Comparison of ENCODE assay signal across 1 cellular context in the genomic region with DNA sequence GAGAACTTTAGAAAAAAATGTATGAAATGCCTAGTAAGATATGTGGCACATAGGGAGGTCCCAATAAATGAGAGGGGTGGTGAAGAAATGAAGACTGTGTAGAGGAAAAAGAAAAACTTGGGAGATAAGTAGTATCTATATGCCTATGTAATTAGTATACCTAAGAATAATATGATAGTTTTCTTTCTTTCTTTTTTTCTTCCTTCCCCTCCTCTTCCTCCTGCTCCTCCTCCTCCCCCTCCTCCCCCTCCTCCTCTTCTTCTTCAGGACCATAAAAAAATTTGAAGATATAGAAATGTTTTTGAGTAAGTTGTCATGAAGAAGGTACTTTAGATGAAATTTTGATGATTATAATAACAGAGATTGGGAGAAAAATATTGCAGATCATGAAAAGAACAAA.
TF ChIP-seq lines count a peak whose summit lies in the region.

No MANE protein-coding gene starts in this region.

TF ChIP-seq in K562, 482 proteins besides CTCF, POLR2A, EP300 and RAD21 (continued from another document):
- TF ChIP-seq, protein P1, sequence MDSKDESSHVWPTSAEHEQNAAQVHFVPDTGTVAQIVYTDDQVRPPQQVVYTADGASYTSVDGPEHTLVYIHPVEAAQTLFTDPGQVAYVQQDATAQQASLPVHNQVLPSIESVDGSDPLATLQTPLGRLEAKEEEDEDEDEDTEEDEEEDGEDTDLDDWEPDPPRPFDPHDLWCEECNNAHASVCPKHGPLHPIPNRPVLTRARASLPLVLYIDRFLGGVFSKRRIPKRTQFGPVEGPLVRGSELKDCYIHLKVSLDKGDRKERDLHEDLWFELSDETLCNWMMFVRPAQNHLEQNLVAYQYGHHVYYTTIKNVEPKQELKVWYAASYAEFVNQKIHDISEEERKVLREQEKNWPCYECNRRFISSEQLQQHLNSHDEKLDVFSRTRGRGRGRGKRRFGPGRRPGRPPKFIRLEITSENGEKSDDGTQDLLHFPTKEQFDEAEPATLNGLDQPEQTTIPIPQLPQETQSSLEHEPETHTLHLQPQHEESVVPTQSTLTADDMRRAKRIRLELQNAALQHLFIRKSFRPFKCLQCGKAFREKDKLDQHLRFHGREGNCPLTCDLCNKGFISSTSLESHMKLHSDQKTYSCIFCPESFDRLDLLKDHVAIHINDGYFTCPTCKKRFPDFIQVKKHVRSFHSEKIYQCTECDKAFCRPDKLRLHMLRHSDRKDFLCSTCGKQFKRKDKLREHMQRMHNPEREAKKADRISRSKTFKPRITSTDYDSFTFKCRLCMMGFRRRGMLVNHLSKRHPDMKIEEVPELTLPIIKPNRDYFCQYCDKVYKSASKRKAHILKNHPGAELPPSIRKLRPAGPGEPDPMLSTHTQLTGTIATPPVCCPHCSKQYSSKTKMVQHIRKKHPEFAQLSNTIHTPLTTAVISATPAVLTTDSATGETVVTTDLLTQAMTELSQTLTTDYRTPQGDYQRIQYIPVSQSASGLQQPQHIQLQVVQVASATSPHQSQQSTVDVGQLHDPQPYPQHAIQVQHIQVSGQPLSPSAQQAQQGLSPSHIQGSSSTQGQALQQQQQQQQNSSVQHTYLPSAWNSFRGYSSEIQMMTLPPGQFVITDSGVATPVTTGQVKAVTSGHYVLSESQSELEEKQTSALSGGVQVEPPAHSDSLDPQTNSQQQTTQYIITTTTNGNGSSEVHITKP (IDR thresholded peaks at IDR 0.05; ENCODE audit: partially characterized antibody), result peak; percentile 15
- no peak for TF ChIP-seq TGIF2 (CRISPR knock-in tag; IDR thresholded peaks at IDR 0.05)
- TF ChIP-seq FOXP4 (CRISPR knock-in tag; IDR thresholded peaks at IDR 0.05; ENCODE audit: borderline replicate concordance), result no peak
- TF ChIP-seq ZNF518B (CRISPR knock-in tag; IDR thresholded peaks at IDR 0.05), result no peak
TF ChIP-seq in K562: peak in this region for 3.
